ENCODE assay signal across 36 cellular contexts in genomic region chr3:45477838-45478237, GRCh38.
"Had no signal": no experiment of that assay in that cellular context is flagged by ENCODE, and none has a peak within 500 bp of the region (broad histone marks: within the 10 kb centered on the region; RNA-seq: fewer than 3 reads in every experiment).

No MANE protein-coding gene starts in this region.

- H3K4me3 ChIP-seq: ascending aorta, cardiac muscle cell had no signal

- H3K4me3 Mint-ChIP-seq: activated B cell treated with CpG ODN at 0.5 μM for 24 hours; activated CD4-positive, alpha-beta memory T cell treated with anti-CD3 and anti-CD28 coated beads for 36 hours; activated CD4-positive, alpha-beta T cell treated with anti-CD3 and anti-CD28 coated beads, Interleukin-2, amount 10 ng/mL, durations not matched to agents 24 days and 14 days; activated CD8-positive, alpha-beta T cell treated with anti-CD3 and anti-CD28 coated beads for 36 hours; activated naive CD4-positive, alpha-beta T cell treated with anti-CD3 and anti-CD28 coated beads for 36 hours; activated naive CD8-positive, alpha-beta T cell treated with anti-CD3 and anti-CD28 coated beads for 36 hours; activated T-cell treated with anti-CD3 and anti-CD28 coated beads, Interleukin-2, amount 50 U/mL, for 4 hours; activated T-cell treated with anti-CD3 and anti-CD28 coated beads, Interleukin-2, amount 50 U/mL, for 72 hours; activated T-helper 1 cell treated with anti-CD3 and anti-CD28 coated beads, Interleukin-12 subunit alpha, Interleukin-12 subunit beta, Interleukin-2, Interleukin-4 antibody, amounts not matched to agents 30 ng/mL and 10 ng/mL and 1 ng/mL, durations not matched to agents 14 hours and 24 hours and 36 hours; activated T-helper 17 cell treated with anti-CD3 and anti-CD28 coated beads, Interleukin-2, amount 50 U/mL, for 72 hours; brain; central memory CD8-positive, alpha-beta T cell; T-helper 1 cell treated with Interleukin-12 subunit alpha and Interleukin-12 subunit beta and Interleukin-4 antibody, amounts not matched to agents 30 μg/mL and 1 μg/mL, for 36 hours; T-helper 2 cell treated with Interferon-gamma antibody and Interleukin-4, amounts not matched to agents 5 μg/mL and 100 μg/mL, for 36 hours had no signal

- H3K27ac ChIP-seq: ascending aorta, cardiac muscle cell, VCaP had no signal

- DNase-seq: activated B cell treated with CpG ODN at 0.5 μM for 24 hours; activated CD4-positive, alpha-beta memory T cell treated with anti-CD3 and anti-CD28 coated beads for 36 hours; activated CD4-positive, alpha-beta T cell treated with anti-CD3 and anti-CD28 coated beads for 4 hours; activated CD4-positive, alpha-beta T cell treated with anti-CD3 and anti-CD28 coated beads, Interleukin-2, amount 10 ng/mL, durations not matched to agents 24 days and 14 days; activated CD4-positive, alpha-beta T cell treated with anti-CD3 and anti-CD28 coated beads, Interleukin-2, amount 50 U/mL, for 1 hour; activated CD4-positive, alpha-beta T cell treated with anti-CD3 and anti-CD28 coated beads, Interleukin-2, amount 50 U/mL, for 4 hours; activated CD4-positive, CD25-positive, alpha-beta regulatory T cell treated with anti-CD3 and anti-CD28 coated beads, Interleukin-2, amount 50 U/mL, for 72 hours; activated CD8-positive, alpha-beta memory T cell treated with anti-CD3 and anti-CD28 coated beads, Interleukin-2, amount 50 U/mL, for 4 hours; activated CD8-positive, alpha-beta T cell treated with anti-CD3 and anti-CD28 coated beads for 36 hours; activated effector memory CD4-positive, alpha-beta T cell treated with anti-CD3 and anti-CD28 coated beads, Interleukin-2, amount 50 U/mL, for 16 hours; activated gamma-delta T cell treated with Interleukin-2 at 50 U/mL for 16 hours; activated naive CD4-positive, alpha-beta T cell; activated naive CD4-positive, alpha-beta T cell treated with anti-CD3 and anti-CD28 coated beads for 36 hours; activated naive CD4-positive, alpha-beta T cell treated with anti-CD3 and anti-CD28 coated beads, Interleukin-2, amount 50 U/mL, for 16 hours; activated naive CD8-positive, alpha-beta T cell treated with anti-CD3 and anti-CD28 coated beads for 36 hours; activated T-cell treated with anti-CD3 and anti-CD28 coated beads for 4 hours; activated T-cell treated with anti-CD3 and anti-CD28 coated beads, Interleukin-2, amount 50 U/mL, for 1 hour; activated T-cell treated with anti-CD3 and anti-CD28 coated beads, Interleukin-2, amount 50 U/mL, for 4 hours; activated T-cell treated with anti-CD3 and anti-CD28 coated beads, Interleukin-2, amount 50 U/mL, for 72 hours; amygdala; anterior cingulate cortex; caudate nucleus; cerebellar nuclear complex; T-helper 1 cell; T-helper 2 cell; T-helper 9 cell had no signal

- H3K27me3 Mint-ChIP-seq: activated B cell treated with CpG ODN at 0.5 μM for 24 hours; activated CD4-positive, alpha-beta memory T cell treated with anti-CD3 and anti-CD28 coated beads for 36 hours; activated CD4-positive, alpha-beta T cell treated with anti-CD3 and anti-CD28 coated beads, Interleukin-2, amount 10 ng/mL, durations not matched to agents 24 days and 14 days; activated CD8-positive, alpha-beta T cell treated with anti-CD3 and anti-CD28 coated beads for 36 hours; activated naive CD8-positive, alpha-beta T cell treated with anti-CD3 and anti-CD28 coated beads for 36 hours; activated T-helper 17 cell treated with anti-CD3 and anti-CD28 coated beads, Interleukin-2, amount 50 U/mL, for 72 hours; brain; central memory CD8-positive, alpha-beta T cell had no signal

- ATAC-seq: activated CD8-positive, alpha-beta T cell treated with anti-CD3 and anti-CD28 coated beads for 36 hours; activated naive CD4-positive, alpha-beta T cell treated with anti-CD3 and anti-CD28 coated beads, Interleukin-2, amount 50 U/mL, for 72 hours; activated T-cell treated with anti-CD3 and anti-CD28 coated beads, Interleukin-2, amount 50 U/mL, for 4 hours; activated T-cell treated with anti-CD3 and anti-CD28 coated beads, Interleukin-2, amount 50 U/mL, for 72 hours; activated T-helper 17 cell treated with anti-CD3 and anti-CD28 coated beads, Interleukin-2, amount 50 U/mL, for 72 hours had no signal

- H3K4me1 Mint-ChIP-seq: activated naive CD8-positive, alpha-beta T cell treated with anti-CD3 and anti-CD28 coated beads for 36 hours; activated T-helper 17 cell treated with anti-CD3 and anti-CD28 coated beads, Interleukin-2, amount 50 U/mL, for 72 hours; brain; central memory CD8-positive, alpha-beta T cell had no signal

- H3K27ac Mint-ChIP-seq: activated B cell treated with CpG ODN at 0.5 μM for 24 hours; activated CD4-positive, alpha-beta memory T cell treated with anti-CD3 and anti-CD28 coated beads for 36 hours; activated CD4-positive, alpha-beta T cell treated with anti-CD3 and anti-CD28 coated beads, Interleukin-2, amount 10 ng/mL, durations not matched to agents 24 days and 14 days; activated CD8-positive, alpha-beta T cell treated with anti-CD3 and anti-CD28 coated beads for 36 hours; activated naive CD4-positive, alpha-beta T cell treated with anti-CD3 and anti-CD28 coated beads for 36 hours; activated naive CD8-positive, alpha-beta T cell treated with anti-CD3 and anti-CD28 coated beads for 36 hours; activated T-cell treated with anti-CD3 and anti-CD28 coated beads, Interleukin-2, amount 50 U/mL, for 72 hours; activated T-helper 1 cell treated with anti-CD3 and anti-CD28 coated beads, Interleukin-12 subunit alpha, Interleukin-12 subunit beta, Interleukin-2, Interleukin-4 antibody, amounts not matched to agents 30 ng/mL and 10 ng/mL and 1 ng/mL, durations not matched to agents 14 hours and 24 hours and 36 hours; activated T-helper 17 cell treated with anti-CD3 and anti-CD28 coated beads, Interleukin-2, amount 50 U/mL, for 72 hours; T-helper 1 cell treated with Interleukin-12 subunit alpha and Interleukin-12 subunit beta and Interleukin-4 antibody, amounts not matched to agents 30 μg/mL and 1 μg/mL, for 36 hours; T-helper 2 cell treated with Interferon-gamma antibody and Interleukin-4, amounts not matched to agents 5 μg/mL and 100 μg/mL, for 36 hours had no signal

- H3K4me1 ChIP-seq: ascending aorta had no signal

- H3K27me3 ChIP-seq: ascending aorta, cardiac muscle cell had no signal

- H3K9me3 ChIP-seq: ascending aorta had no signal

- H3K9me3 Mint-ChIP-seq: activated CD8-positive, alpha-beta T cell treated with anti-CD3 and anti-CD28 coated beads for 36 hours; activated T-helper 17 cell treated with anti-CD3 and anti-CD28 coated beads, Interleukin-2, amount 50 U/mL, for 72 hours had no signal
